In the genomic region with DNA sequence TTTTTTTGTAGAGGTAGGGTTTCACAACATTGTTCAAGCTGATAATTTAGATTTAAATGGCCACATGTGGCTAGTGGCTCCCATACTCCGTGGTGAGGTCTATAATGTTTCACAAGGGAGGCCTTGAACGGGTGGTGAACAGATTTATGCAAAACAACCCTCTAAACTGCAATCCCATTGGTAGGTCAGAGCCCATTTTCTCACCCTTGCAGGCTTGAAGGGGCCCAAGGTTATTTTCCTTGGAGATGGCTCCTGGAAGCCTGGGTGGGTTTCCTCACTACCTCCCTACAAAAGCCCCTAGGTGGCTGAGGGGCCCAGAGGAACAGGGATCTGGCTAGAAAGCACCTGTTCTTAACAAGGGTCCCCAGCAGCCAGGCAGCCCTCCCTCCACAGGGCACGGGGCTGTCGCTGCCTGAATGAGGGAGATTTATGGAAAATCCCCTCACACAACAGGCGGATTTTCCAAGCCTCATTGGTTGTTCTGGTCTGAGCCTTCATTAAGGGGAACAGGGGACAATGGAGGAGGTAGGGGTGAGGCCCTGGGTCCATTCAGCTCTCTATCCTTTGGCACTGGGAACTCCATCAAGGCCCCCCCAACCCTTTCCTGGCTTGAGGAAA, we compare ENCODE assay signal across 17 cellular contexts.
DNase-seq lines count a peak whose midpoint lies in the region; ATAC-seq, FAIRE-seq and TF ChIP-seq lines count a peak whose summit lies in the region.
"Had no signal": no experiment of that assay in that cellular context is flagged by ENCODE, and none has a peak within 500 bp of the region (broad histone marks: within the 10 kb centered on the region; RNA-seq: fewer than 3 reads in every experiment).

No MANE protein-coding gene starts in this region.

- no TSS peak for BruUV-seq in GM12878 (replicated peaks; lab: Mats Ljungman, UMichigan)

- H3K4me2 ChIP-seq in GM12878 (ENCODE audit: control insufficient read depth, insufficient read depth): no peak overlapping the region

- H3K36me3 ChIP-seq in H7 (replicated peaks; ENCODE audit: control insufficient read depth, insufficient read depth, low read length) (no peaks in the 10 kb centered on the region), GM12878 (ENCODE audit: control insufficient read depth in 2 of 2, insufficient read depth in 2 of 2, low read length in 1 of 2) (no peaks in the 10 kb centered on the region)
- H3K36me3 ChIP-seq: SJCRH30 had no signal

- H3K4me3 ChIP-seq in H7 (ENCODE audit: insufficient read depth, low read depth, low read length) (no peak overlapping the region), GM12878 (no peak overlapping the region)
- H3K4me3 ChIP-seq: SJCRH30 had no signal

- in situ Hi-C loops in GM12878 (cut with MboI): no loop called here

- no peaks in the 10 kb centered on the region for H3K27me3 ChIP-seq in H7 (ENCODE audit: control insufficient read depth, insufficient read depth, low read length)
- peaks cover 0 to 3% of the 10 kb centered on the region in 2 experiments; a peak in 3 of 4 replicates for H3K27me3 ChIP-seq in GM12878 (replicated peaks in 1 of 2; ENCODE audit: control insufficient read depth in 2 of 2, insufficient read depth in 2 of 2, low read length in 1 of 2)
- H3K27me3 ChIP-seq: SJCRH30 had no signal

- no peak overlapping the region for H3K27ac ChIP-seq in GM12878 (ENCODE audit: control insufficient read depth, insufficient read depth)
- H3K27ac ChIP-seq: C4-2B, RWPE1, SJCRH30 had no signal

- H3K4me1 Mint-ChIP-seq in CD14-positive monocyte: peaks cover 23% of the 10 kb centered on the region

- no peak for TF ChIP-seq CTCF in CD14-positive monocyte (IDR thresholded peaks at IDR 0.05)
- TF ChIP-seq CTCF in GM12878 (IDR thresholded peaks at IDR 0.05 in 2 of 3, conservative IDR thresholded peaks at IDR 0.05 in 1 of 3; ENCODE audit: control insufficient read depth in 2 of 3, extremely low read depth in 1 of 3, insufficient read depth in 1 of 3, low read depth in 3 of 3, low read length in 3 of 3): no peak

- no peak for TF ChIP-seq RAD21 in GM12878 (IDR thresholded peaks at IDR 0.05; ENCODE audit: insufficient read depth, low read depth, low read length)

- no peaks in the 10 kb centered on the region for H3K4me1 ChIP-seq in GM12878 (ENCODE audit: control insufficient read depth, insufficient read depth, low read length)
- H3K4me1 ChIP-seq: SJCRH30 had no signal

- DNase-seq in CD14-positive monocyte (ENCODE audit: low spot score) (peak; percentile 10), H7 (peak; percentile 53), GM12878 (ENCODE audit: low read depth, low spot score) (no peak), left kidney (ENCODE audit: low read depth, low spot score) (peak; percentile 56), OCI-M2 (lab: John Stamatoyannopoulos, UW; ENCODE audit: unreplicated experiment) (no peak), GM12892 (ENCODE audit: insufficient read length) (no peak)
- DNase-seq: NCI-H1092 treated with DMSO at 0.1 percent for 48 hours; NCI-H2081 treated with DMSO at 0.1 percent for 48 hours; NCI-H2227 treated with DMSO at 0.1 percent for 48 hours; NCI-H526; NK-92 treated with Interleukin-12 subunit alpha and Interleukin-12 subunit beta, amount 100 ng/mL, for 24 hours; PC-3 had no signal

- H3K27me3 Mint-ChIP-seq in CD14-positive monocyte (ENCODE audit: low read depth in 3 of 3): peaks cover 2 to 6% (median 6%) of the 10 kb centered on the region in 3 donors

- no peaks in the 10 kb centered on the region for H3K9me3 Mint-ChIP-seq in CD14-positive monocyte

- TF ChIP-seq POLR2A in GM12878 (IDR thresholded peaks at IDR 0.05; ENCODE audit: low read depth, low read length) (no peak), GM12892 (IDR thresholded peaks at IDR 0.05; ENCODE audit: low read depth, low read length) (no peak)

- no peak overlapping the region for H2AFZ ChIP-seq in GM12878 (ENCODE audit: control insufficient read depth, low read depth, low read length)

- WGBS in GM12878 (ENCODE audit: insufficient coverage, insufficient replicate concordance, low lambda C conversion rate, missing lambda C conversion rate): 12% methylated on average over 5 of the region's 5 CpGs

- H3K79me2 ChIP-seq in GM12878 (ENCODE audit: control insufficient read depth, insufficient read depth, low read length): no peaks in the 10 kb centered on the region

- H4K20me1 ChIP-seq in GM12878 (ENCODE audit: control insufficient read depth, insufficient read depth): no peaks in the 10 kb centered on the region

- no peaks in the 10 kb centered on the region for H3K9me3 ChIP-seq in GM12878 (replicated peaks; ENCODE audit: control insufficient read depth, insufficient read depth, low read length)
- H3K9me3 ChIP-seq: SJCRH30 had no signal

- intact Hi-C loops in CD14-positive monocyte (cut with micrococcal nuclease): no loop called here
- intact Hi-C loops in GM12878 (cut with micrococcal nuclease; ENCODE audit: unreplicated experiment): loop anchor here (5.0 kb wide), 1 partner anchor 168 kb away; no protein-coding TSS in a partner anchor

- ATAC-seq in GM12878 (no peak), HG03196 (IDR thresholded peaks at IDR 0.05; ENCODE audit: unreplicated experiment) (no peak)
- ATAC-seq: HCT116, PC-3 had no signal

- TF ChIP-seq EP300 in GM12878 (IDR thresholded peaks at IDR 0.05; ENCODE audit: borderline replicate concordance in 1 of 2, control insufficient read depth in 1 of 2, low read depth in 2 of 2, low read length in 2 of 2): no peak

- POLR2A ChIA-PET in GM12878 (lab: Charles Lee): no interaction called here

- no peak overlapping the region for H3K4me3 Mint-ChIP-seq in CD14-positive monocyte

- SMC1A ChIA-PET in GM12878 (lab: Charles Lee; ENCODE audit: uncharacterized antibody, unreplicated experiment): no interaction called here

- CTCF ChIA-PET in GM12878 (lab: Yijun Ruan, JAX): interaction anchor here (1.7 to 2.0 kb wide), 2 partner anchors 17 to 60 kb away, joined by 6 to 10 read pairs; no protein-coding TSS in a partner anchor

- no peak for FAIRE-seq in GM12878 (lab: Jason Lieb, UNC)
- no peak for FAIRE-seq in GM12892 (lab: Jason Lieb, UNC)

- no peaks in the 10 kb centered on the region for H3K36me3 Mint-ChIP-seq in CD14-positive monocyte

- RAD21 ChIA-PET in GM12878 (lab: Charles Lee; ENCODE audit: unreplicated experiment): interaction anchor here (1.2 to 1.6 kb wide), 2 partner anchors 60 to 120 kb away, joined by 3 to 4 read pairs; no protein-coding TSS in a partner anchor

- H3K27ac Mint-ChIP-seq in CD14-positive monocyte: no peak overlapping the region

- no peak overlapping the region for H3K9ac ChIP-seq in GM12878 (ENCODE audit: control insufficient read depth, insufficient read depth, low read length)

TF ChIP-seq in GM12878, 131 proteins besides CTCF, POLR2A, EP300 and RAD21 (continues in another document):
- no peak for TF ChIP-seq TBL1XR1 (IDR thresholded peaks at IDR 0.05; ENCODE audit: low read depth, low read length)
- TF ChIP-seq, protein P1, sequence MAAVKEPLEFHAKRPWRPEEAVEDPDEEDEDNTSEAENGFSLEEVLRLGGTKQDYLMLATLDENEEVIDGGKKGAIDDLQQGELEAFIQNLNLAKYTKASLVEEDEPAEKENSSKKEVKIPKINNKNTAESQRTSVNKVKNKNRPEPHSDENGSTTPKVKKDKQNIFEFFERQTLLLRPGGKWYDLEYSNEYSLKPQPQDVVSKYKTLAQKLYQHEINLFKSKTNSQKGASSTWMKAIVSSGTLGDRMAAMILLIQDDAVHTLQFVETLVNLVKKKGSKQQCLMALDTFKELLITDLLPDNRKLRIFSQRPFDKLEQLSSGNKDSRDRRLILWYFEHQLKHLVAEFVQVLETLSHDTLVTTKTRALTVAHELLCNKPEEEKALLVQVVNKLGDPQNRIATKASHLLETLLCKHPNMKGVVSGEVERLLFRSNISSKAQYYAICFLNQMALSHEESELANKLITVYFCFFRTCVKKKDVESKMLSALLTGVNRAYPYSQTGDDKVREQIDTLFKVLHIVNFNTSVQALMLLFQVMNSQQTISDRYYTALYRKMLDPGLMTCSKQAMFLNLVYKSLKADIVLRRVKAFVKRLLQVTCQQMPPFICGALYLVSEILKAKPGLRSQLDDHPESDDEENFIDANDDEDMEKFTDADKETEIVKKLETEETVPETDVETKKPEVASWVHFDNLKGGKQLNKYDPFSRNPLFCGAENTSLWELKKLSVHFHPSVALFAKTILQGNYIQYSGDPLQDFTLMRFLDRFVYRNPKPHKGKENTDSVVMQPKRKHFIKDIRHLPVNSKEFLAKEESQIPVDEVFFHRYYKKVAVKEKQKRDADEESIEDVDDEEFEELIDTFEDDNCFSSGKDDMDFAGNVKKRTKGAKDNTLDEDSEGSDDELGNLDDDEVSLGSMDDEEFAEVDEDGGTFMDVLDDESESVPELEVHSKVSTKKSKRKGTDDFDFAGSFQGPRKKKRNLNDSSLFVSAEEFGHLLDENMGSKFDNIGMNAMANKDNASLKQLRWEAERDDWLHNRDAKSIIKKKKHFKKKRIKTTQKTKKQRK (IDR thresholded peaks at IDR 0.05; ENCODE audit: low read depth, low read length): no peak
- TF ChIP-seq JUND (IDR thresholded peaks at IDR 0.05; ENCODE audit: low read depth, low read length): no peak
- TF ChIP-seq, protein P2, sequence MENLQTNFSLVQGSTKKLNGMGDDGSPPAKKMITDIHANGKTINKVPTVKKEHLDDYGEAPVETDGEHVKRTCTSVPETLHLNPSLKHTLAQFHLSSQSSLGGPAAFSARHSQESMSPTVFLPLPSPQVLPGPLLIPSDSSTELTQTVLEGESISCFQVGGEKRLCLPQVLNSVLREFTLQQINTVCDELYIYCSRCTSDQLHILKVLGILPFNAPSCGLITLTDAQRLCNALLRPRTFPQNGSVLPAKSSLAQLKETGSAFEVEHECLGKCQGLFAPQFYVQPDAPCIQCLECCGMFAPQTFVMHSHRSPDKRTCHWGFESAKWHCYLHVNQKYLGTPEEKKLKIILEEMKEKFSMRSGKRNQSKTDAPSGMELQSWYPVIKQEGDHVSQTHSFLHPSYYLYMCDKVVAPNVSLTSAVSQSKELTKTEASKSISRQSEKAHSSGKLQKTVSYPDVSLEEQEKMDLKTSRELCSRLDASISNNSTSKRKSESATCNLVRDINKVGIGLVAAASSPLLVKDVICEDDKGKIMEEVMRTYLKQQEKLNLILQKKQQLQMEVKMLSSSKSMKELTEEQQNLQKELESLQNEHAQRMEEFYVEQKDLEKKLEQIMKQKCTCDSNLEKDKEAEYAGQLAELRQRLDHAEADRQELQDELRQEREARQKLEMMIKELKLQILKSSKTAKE (IDR thresholded peaks at IDR 0.05; ENCODE audit: low read depth, poor library complexity, severe bottlenecking): no peak

Comparison
In these comparisons a context has a peak if more than half of its experiments do, and no peak if none do; other contexts are left out.
1. DNase-seq: peak in CD14-positive monocyte (single experiment), H7 (single experiment) and left kidney (single experiment); none in GM12878 (single experiment), OCI-M2 (single experiment) and GM12892 (single experiment).